In genomic region chr3:42191443-42191747, GRCh38 we compare ENCODE assay signal across 1 cellular context.
TF ChIP-seq lines count a peak whose summit lies in the region.

No MANE protein-coding gene starts in this region.

TF ChIP-seq in GM12878, 131 proteins besides CTCF, POLR2A, EP300 and RAD21:
- TF ChIP-seq HDAC6 (IDR thresholded peaks at IDR 0.05; ENCODE audit: unreplicated experiment) (no peak), NR2C2 (IDR thresholded peaks at IDR 0.05; ENCODE audit: borderline replicate concordance, control insufficient read depth, insufficient read length, low read depth) (no peak), RFX5 (IDR thresholded peaks at IDR 0.05; ENCODE audit: low read depth, low read length) (no peak), ATF2 (IDR thresholded peaks at IDR 0.05; ENCODE audit: low read length) (no peak)
